In the genomic region with DNA sequence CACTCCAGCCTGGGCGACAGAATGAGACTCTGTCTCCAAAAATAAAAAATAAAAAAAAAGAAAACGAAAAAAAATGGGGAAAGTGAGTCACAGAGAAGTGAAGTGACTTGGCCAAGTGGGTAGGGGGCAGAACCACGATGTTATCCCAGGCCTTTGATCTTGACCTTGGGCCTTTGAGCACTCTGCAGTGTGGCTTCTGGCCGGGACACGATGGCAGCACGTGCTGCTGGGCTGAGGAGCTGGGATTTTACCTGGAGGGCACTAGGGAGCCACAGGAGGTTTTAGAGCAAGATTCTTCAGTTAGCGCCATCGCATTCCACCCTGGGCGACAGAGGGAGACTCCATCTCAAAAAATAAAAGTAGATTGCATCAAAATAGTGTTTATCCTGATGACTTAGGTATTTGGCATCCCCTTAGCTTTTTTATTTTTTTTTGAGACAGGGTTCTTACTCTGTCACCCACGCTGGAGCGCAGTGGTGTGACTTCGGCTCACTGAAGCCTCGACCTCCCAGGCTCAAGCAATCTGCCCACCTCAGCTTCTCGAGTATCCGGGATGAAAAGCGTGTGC, we compare ENCODE assay signal across 14 cellular contexts. TPM values are rescaled to one million over a fixed set of nuclear protein-coding genes. Genes with fewer than 3 reads are reported as not detected.
DNase-seq lines count a peak whose midpoint lies in the region; ATAC-seq and TF ChIP-seq lines count a peak whose summit lies in the region.
"Had no signal": no experiment of that assay in that cellular context is flagged by ENCODE, and none has a peak within 500 bp of the region (broad histone marks: within the 10 kb centered on the region; RNA-seq: fewer than 3 reads in every experiment).

No MANE protein-coding gene starts in this region.

- no peaks in the 10 kb centered on the region for H3K9me3 Mint-ChIP-seq in activated B cell treated with CpG ODN at 0.5 μM for 24 hours

- peak overlapping the region in 3 of 11 experiments; percentile 58 to 74 (median 64); a peak in 3 of 22 replicates for H3K27ac ChIP-seq in BLaER1 treated with 17β-estradiol and CSF1 and Interleukin-3, amounts not matched to agents 10 nM and 100 nM
- no peak overlapping the region for H3K27ac ChIP-seq in HEK293 (ENCODE audit: extremely low read depth, low read depth, low read length)
- H3K27ac ChIP-seq in osteoblast (ENCODE audit: low read depth, low read length): no peak overlapping the region
- H3K27ac ChIP-seq in dorsolateral prefrontal cortex: no peak overlapping the region
- H3K27ac ChIP-seq: PC-9, SK-N-MC had no signal

- POLR2A ChIA-PET in HEK293 (lab: Yijun Ruan, JAX): no interaction called here
- POLR2A ChIA-PET in activated B cell treated with CpG ODN at 0.5 μM for 24 hours (lab: Charles Lee): interaction anchor here (0.9 kb wide), 1 partner anchor 31 kb away, joined by 4 read pairs; no protein-coding TSS in a partner anchor

- peak overlapping the region; percentile 4 for H3K4me3 Mint-ChIP-seq in activated B cell treated with CpG ODN at 0.5 μM for 24 hours

- peak overlapping the region; percentile 91 for H3K27ac Mint-ChIP-seq in activated B cell treated with CpG ODN at 0.5 μM for 24 hours

- H3K27me3 Mint-ChIP-seq in activated B cell treated with CpG ODN at 0.5 μM for 24 hours: no peaks in the 10 kb centered on the region

- CTCF ChIA-PET in HEK293 (lab: Yijun Ruan, JAX) (interaction anchor here (0.8 to 1.8 kb wide), 2 partner anchors 9 to 37 kb away, joined by 3 to 4 read pairs; no protein-coding TSS in a partner anchor), activated B cell treated with CpG ODN at 0.5 μM for 24 hours (lab: Charles Lee) (interaction anchor here (0.8 kb wide), 1 partner anchor 9 kb away, joined by 3 read pairs; no protein-coding TSS in a partner anchor)

- H3K79me2 ChIP-seq in osteoblast (ENCODE audit: insufficient read depth, low read length): peaks cover under 1% of the 10 kb centered on the region

- H3K4me1 Mint-ChIP-seq in activated B cell treated with CpG ODN at 0.5 μM for 24 hours: peaks cover 48% of the 10 kb centered on the region

- no peak overlapping the region; a peak in 1 of 22 replicates for H3K9ac ChIP-seq in BLaER1 treated with 17β-estradiol and CSF1 and Interleukin-3, amounts not matched to agents 10 nM and 100 nM

- no peak for ATAC-seq in activated B cell treated with CpG ODN at 0.5 μM for 24 hours (ENCODE audit: low read depth)
- ATAC-seq: HCT116 had no signal

- peaks cover 24 to 55% (median 46%) of the 10 kb centered on the region in 10 experiments for H3K4me1 ChIP-seq in BLaER1 treated with 17β-estradiol and CSF1 and Interleukin-3, amounts not matched to agents 10 nM and 100 nM
- H3K4me1 ChIP-seq in HEK293 (ENCODE audit: control insufficient read depth, insufficient read depth, low read length) (peaks cover 3% of the 10 kb centered on the region), osteoblast (ENCODE audit: insufficient read depth, low read length) (no peaks in the 10 kb centered on the region)

- H3K9me3 ChIP-seq in BLaER1 treated with 17β-estradiol and CSF1 and Interleukin-3, amounts not matched to agents 10 nM and 100 nM (replicated peaks in 1 of 11): no peaks in the 10 kb centered on the region
- H3K9me3 ChIP-seq in HEK293 (ENCODE audit: control insufficient read depth, insufficient read depth, low read depth, low read length) (no peaks in the 10 kb centered on the region), osteoblast (ENCODE audit: low read depth, low read length) (no peaks in the 10 kb centered on the region)

- no peaks in the 10 kb centered on the region for H3K27me3 ChIP-seq in BLaER1 treated with 17β-estradiol and CSF1 and Interleukin-3, amounts not matched to agents 10 nM and 100 nM
- H3K27me3 ChIP-seq in osteoblast (ENCODE audit: insufficient read depth, low read length) (no peaks in the 10 kb centered on the region), dorsolateral prefrontal cortex (no peaks in the 10 kb centered on the region)

- peak overlapping the region in 6 of 11 experiments; percentile 63 to 87 (median 78); a peak in 8 of 22 replicates for H3K4me2 ChIP-seq in BLaER1 treated with 17β-estradiol and CSF1 and Interleukin-3, amounts not matched to agents 10 nM and 100 nM
- H3K4me2 ChIP-seq in osteoblast (ENCODE audit: insufficient read depth, low read length): no peak overlapping the region
- H3K4me2 ChIP-seq: PC-9 had no signal

- H2AFZ ChIP-seq in osteoblast (ENCODE audit: low read length): no peak overlapping the region
- H2AFZ ChIP-seq: PC-9 had no signal

- H3K36me3 Mint-ChIP-seq in activated B cell treated with CpG ODN at 0.5 μM for 24 hours (ENCODE audit: low read depth): no peaks in the 10 kb centered on the region

- H3K36me3 ChIP-seq in BLaER1 treated with 17β-estradiol and CSF1 and Interleukin-3, amounts not matched to agents 10 nM and 100 nM: no peaks in the 10 kb centered on the region
- H3K36me3 ChIP-seq in HEK293 (ENCODE audit: control insufficient read depth in 2 of 2, insufficient read depth in 1 of 2, low read length in 2 of 2) (no peaks in the 10 kb centered on the region), osteoblast (ENCODE audit: insufficient read depth, low read length) (no peaks in the 10 kb centered on the region)

- DNase-seq in activated B cell treated with CpG ODN at 0.5 μM for 24 hours (no peak), osteoblast (ENCODE audit: insufficient read length, low spot score, missing footprints) (peak; percentile 36), LoVo (ENCODE audit: low spot score) (no peak), dorsolateral prefrontal cortex (no peak)
- no peak for DNase-seq in activated CD4-positive, alpha-beta T cell treated with anti-CD3 and anti-CD28 coated beads, Interleukin-2, amount 50 U/mL, for 4 hours
- DNase-seq: DMS153, NCI-H1436 treated with DMSO at 0.1 percent for 48 hours, NCI-H345, PC-9 had no signal

- H4K20me1 ChIP-seq in BLaER1 treated with 17β-estradiol and CSF1 and Interleukin-3, amounts not matched to agents 10 nM and 100 nM: no peaks in the 10 kb centered on the region
- H4K20me1 ChIP-seq in osteoblast (ENCODE audit: insufficient read depth, low read length): no peaks in the 10 kb centered on the region

- no peak overlapping the region for H3K4me3 ChIP-seq in BLaER1 treated with 17β-estradiol and CSF1 and Interleukin-3, amounts not matched to agents 10 nM and 100 nM
- H3K4me3 ChIP-seq in HEK293 (ENCODE audit: low read depth, low read length) (no peak overlapping the region), osteoblast (ENCODE audit: insufficient read depth, low read length) (no peak overlapping the region), dorsolateral prefrontal cortex (no peak overlapping the region)
- H3K4me3 ChIP-seq: PC-9, SK-N-MC had no signal

- intact Hi-C loops in activated B cell treated with CpG ODN at 0.5 μM for 24 hours (cut with micrococcal nuclease): no loop called here
- intact Hi-C loops in dorsolateral prefrontal cortex (cut with DNase I): no loop called here

- TF ChIP-seq CTCF in HEK293 (tag by site-specific recombination; IDR thresholded peaks at IDR 0.05) (no peak), activated B cell treated with CpG ODN at 0.5 μM for 24 hours (IDR thresholded peaks at IDR 0.05) (no peak), osteoblast (IDR thresholded peaks at IDR 0.05; ENCODE audit: extremely low read depth, low read depth, low read length) (no peak), dorsolateral prefrontal cortex (IDR thresholded peaks at IDR 0.05 in 54 of 56, conservative IDR thresholded peaks at IDR 0.05 in 2 of 56; ENCODE audit: low read depth in 1 of 56, partially characterized antibody in 56 of 56) (no peak)

TF ChIP-seq in HEK293, 187 proteins besides CTCF, POLR2A, EP300 and RAD21:
- TF ChIP-seq, protein P1, sequence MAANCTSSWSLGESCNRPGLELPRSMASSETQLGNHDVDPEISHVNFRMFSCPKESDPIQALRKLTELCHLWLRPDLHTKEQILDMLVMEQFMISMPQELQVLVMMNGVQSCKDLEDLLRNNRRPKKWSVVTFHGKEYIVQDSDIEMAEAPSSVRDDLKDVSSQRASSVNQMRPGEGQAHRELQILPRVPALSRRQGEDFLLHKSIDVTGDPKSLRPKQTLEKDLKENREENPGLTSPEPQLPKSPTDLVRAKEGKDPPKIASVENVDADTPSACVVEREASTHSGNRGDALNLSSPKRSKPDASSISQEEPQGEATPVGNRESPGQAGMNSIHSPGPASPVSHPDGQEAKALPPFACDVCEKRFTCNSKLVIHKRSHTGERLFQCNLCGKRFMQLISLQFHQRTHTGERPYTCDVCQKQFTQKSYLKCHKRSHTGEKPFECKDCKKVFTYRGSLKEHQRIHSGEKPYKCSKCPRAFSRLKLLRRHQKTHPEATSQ (tag by site-specific recombination; IDR thresholded peaks at IDR 0.05): no peak
- peak; percentile 84; the same call in 1 of the 2 replicates for TF ChIP-seq ZNF16 (tag by site-specific recombination; IDR thresholded peaks at IDR 0.05; ENCODE audit: low read depth)

RNA-seq across cellular contexts. Expression of a gene that starts 4.3 kb away (rescaled TPM):
- total RNA-seq in activated B cell treated with CpG ODN at 0.5 μM for 24 hours (323 TPM in 2 replicates), osteoblast (209 and 211 TPM in 2 replicates), dorsolateral prefrontal cortex (100 to 1,000 TPM; 425 to 952 (median 709) TPM)

RNA-seq across cellular contexts. Expression of a gene that starts 27.6 kb away (rescaled TPM):
- 3.1 and 3.9 TPM in 2 replicates for total RNA-seq in activated B cell treated with CpG ODN at 0.5 μM for 24 hours
- total RNA-seq in osteoblast: 73.7 and 74.2 TPM in 2 replicates
- total RNA-seq in dorsolateral prefrontal cortex: 100 to 1,000 TPM in 1 of 120 experiments, 10 to 100 TPM in 119; 48.7 to 103 (median 61.3) TPM

RNA-seq across cellular contexts. Expression of a gene that starts 37.5 kb away (rescaled TPM):
- total RNA-seq in activated B cell treated with CpG ODN at 0.5 μM for 24 hours (0.58 and 0.66 TPM in 2 replicates), osteoblast (2.4 and 5.1 TPM in 2 replicates), dorsolateral prefrontal cortex (10 to 100 TPM; 20.7 to 66.1 (median 34.1) TPM)
- total RNA-seq: HT1080 had no signal

Comparison
In these comparisons a context has a peak if more than half of its experiments do, and no peak if none do; other contexts are left out.
1. RNA of a gene that starts 27.6 kb away (total RNA-seq): 73.7 to 74.2 TPM in osteoblast and 48.7 to 103 TPM in dorsolateral prefrontal cortex; 3.1 to 3.9 TPM in activated B cell treated with CpG ODN at 0.5 μM for 24 hours; every median in the first group is over 10 times any median in the second.